ENCODE assay signal across 14 cellular contexts in the genomic region with DNA sequence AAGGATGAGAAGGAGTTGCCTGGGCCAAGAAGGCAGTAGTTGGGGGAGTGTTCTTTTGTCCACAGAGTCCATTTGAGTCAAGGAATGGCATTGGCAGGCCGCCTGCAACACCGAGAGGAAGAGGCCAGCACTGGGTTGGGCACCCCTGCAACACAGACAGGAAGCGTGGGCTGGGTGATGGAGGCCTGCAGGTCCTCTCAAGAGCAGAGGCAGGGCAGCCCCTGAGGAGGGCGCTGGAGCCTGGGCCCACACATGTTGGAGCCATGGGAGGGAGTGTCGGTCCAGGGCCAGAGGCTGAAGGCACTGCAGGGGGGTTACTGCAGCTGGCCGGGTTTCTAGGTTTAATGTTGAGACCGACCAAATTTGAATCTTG.
DNase-seq lines count a peak whose midpoint lies in the region; ATAC-seq, FAIRE-seq and TF ChIP-seq lines count a peak whose summit lies in the region.
"Had no signal": no experiment of that assay in that cellular context is flagged by ENCODE, and none has a peak within 500 bp of the region (broad histone marks: within the 10 kb centered on the region; RNA-seq: fewer than 3 reads in every experiment).

No MANE protein-coding gene starts in this region.

- H3K9me3 ChIP-seq in H9 (ENCODE audit: control insufficient read depth, low read depth, low read length) (no peaks in the 10 kb centered on the region), K562 (replicated peaks; ENCODE audit: control insufficient read depth, insufficient read depth, low read depth, low read length) (no peaks in the 10 kb centered on the region), neuronal stem cell (replicated peaks in 1 of 2; ENCODE audit: control insufficient read depth in 2 of 2, insufficient read depth in 1 of 2, low read depth in 1 of 2, low read length in 2 of 2) (no peaks in the 10 kb centered on the region)
- H3K9me3 ChIP-seq: transverse colon had no signal

- H3K9me1 ChIP-seq in K562 (ENCODE audit: control insufficient read depth, insufficient read depth, low read length): no peaks in the 10 kb centered on the region

- no peak for TF ChIP-seq EP300 in K562 (IDR thresholded peaks at IDR 0.05; ENCODE audit: low read length)

- no CpG with 5 or more reads among the region's 7 CpGs for WGBS in H9 (ENCODE audit: extremely low coverage, insufficient read length, low lambda C conversion rate)
- WGBS in K562 (ENCODE audit: insufficient coverage, low coverage, missing lambda C conversion rate): 7% methylated on average over 7 of the region's 7 CpGs
- no CpG with 5 or more reads among the region's 7 CpGs for WGBS in neuronal stem cell (ENCODE audit: extremely low coverage in 2 of 2, insufficient read length in 2 of 2, insufficient replicate concordance in 1 of 2), 2 donors

- no peak overlapping the region for H3K27ac Mint-ChIP-seq in activated CD4-positive, alpha-beta T cell treated with anti-CD3 and anti-CD28 coated beads for 36 hours
- no peak overlapping the region for H3K27ac Mint-ChIP-seq in H9

- H4K91ac ChIP-seq in H9 (ENCODE audit: insufficient read length, low read depth, low read length) (no peak overlapping the region), neuronal stem cell (ENCODE audit: low read depth, low read length, poor library complexity) (no peak overlapping the region)

- H3K4me3 ChIP-seq in K562: no peak overlapping the region
- no peak overlapping the region for H3K4me3 ChIP-seq in neuronal stem cell (ENCODE audit: low read length in 2 of 2)
- H3K4me3 ChIP-seq: SK-N-MC, transverse colon had no signal

- H2BK5ac ChIP-seq in H9 (ENCODE audit: insufficient read length, low read length) (no peak overlapping the region), neuronal stem cell (ENCODE audit: low read length) (no peak overlapping the region)

- CTCF ChIA-PET in activated CD4-positive, alpha-beta T cell treated with anti-CD3 and anti-CD28 coated beads for 36 hours (lab: Charles Lee): interaction anchor here (0.5 to 5.1 kb wide), 23 partner anchors 9 to 314 kb away, joined by 3 to 150 read pairs (median 5); no protein-coding TSS in a partner anchor
- CTCF ChIA-PET in K562 (lab: Yijun Ruan, JAX; ENCODE audit: low intra/inter-chr PET ratio): interaction anchor here (0.9 to 3.0 kb wide), 5 partner anchors 10 to 292 kb away, joined by 3 to 31 read pairs (median 5); no protein-coding TSS in a partner anchor

- H3K36me3 ChIP-seq in K562 (ENCODE audit: control insufficient read depth, insufficient read depth, low read length): no peaks in the 10 kb centered on the region
- no peaks in the 10 kb centered on the region for H3K36me3 ChIP-seq in neuronal stem cell (replicated peaks in 1 of 2; ENCODE audit: control insufficient read depth in 2 of 2, insufficient read depth in 2 of 2, low read length in 2 of 2)
- H3K36me3 ChIP-seq: transverse colon had no signal

- H3K4me1 ChIP-seq in H9 (ENCODE audit: insufficient read depth, low read length) (no peaks in the 10 kb centered on the region), K562 (replicated peaks in 1 of 2; ENCODE audit: control insufficient read depth in 2 of 2, insufficient read depth in 2 of 2, low read length in 2 of 2) (peaks cover 0 to 4% of the 10 kb centered on the region in 2 experiments; a peak in 1 of 5 replicates), neuronal stem cell (ENCODE audit: control insufficient read depth in 2 of 2, insufficient read depth in 1 of 2, low read depth in 1 of 2, low read length in 2 of 2) (peaks cover 1 to 11% of the 10 kb centered on the region in 2 donors)
- H3K4me1 ChIP-seq: transverse colon had no signal

- TF ChIP-seq CTCF in H9 (conservative IDR thresholded peaks at IDR 0.05) (peak; percentile 41; the same call in 2 of the 3 replicates), K562 (IDR thresholded peaks at IDR 0.05 in 2 of 3, conservative IDR thresholded peaks at IDR 0.05 in 1 of 3; ENCODE audit: insufficient read depth in 2 of 3, low read depth in 1 of 3, low read length in 3 of 3) (peak; percentile 12 to 27 (median 22); a peak in 3 of 6 replicates)

- H4K20me1 ChIP-seq in H9 (ENCODE audit: control insufficient read depth, insufficient read depth, insufficient read length): no peaks in the 10 kb centered on the region
- H4K20me1 ChIP-seq in K562 (replicated peaks; ENCODE audit: control insufficient read depth, insufficient read depth, low read length): peaks cover 14% of the 10 kb centered on the region

- DNase-seq in activated CD4-positive, alpha-beta T cell treated with anti-CD3 and anti-CD28 coated beads for 36 hours: peak; percentile 46
- no peak for DNase-seq in activated CD4-positive, alpha-beta T cell treated with anti-CD3 and anti-CD28 coated beads for 1 hour
- peak; percentile 62 for DNase-seq in H9
- peak in 1 of 4 experiments; percentile 10 for DNase-seq in K562 (ENCODE audit: extremely low read depth in 1 of 4, low spot score in 3 of 4)
- DNase-seq in neuronal stem cell (ENCODE audit: low spot score): no peak
- DNase-seq in MV-4-11 (lab: John Stamatoyannopoulos, UW): no peak
- DNase-seq in DMS114 treated with DMSO at 0.1 percent for 48 hours (lab: John Stamatoyannopoulos, UW; ENCODE audit: unreplicated experiment): no peak
- DNase-seq in NCI-H187 (lab: John Stamatoyannopoulos, UW): no peak
- DNase-seq: cerebellar nuclear complex, occipital lobe, transverse colon had no signal

- POLR2A ChIA-PET in activated CD4-positive, alpha-beta T cell treated with anti-CD3 and anti-CD28 coated beads for 36 hours (lab: Charles Lee): no interaction called here
- POLR2A ChIA-PET in K562 (lab: Yijun Ruan, JAX): interaction anchor here (1.4 kb wide), 1 partner anchor 9 kb away, joined by 3 read pairs; no protein-coding TSS in a partner anchor

- H3K23ac ChIP-seq in H9 (ENCODE audit: insufficient read length, low read depth, low read length) (no peak overlapping the region), neuronal stem cell (ENCODE audit: low read depth, low read length, poor library complexity) (no peak overlapping the region)

- in situ Hi-C loops in K562 (cut with MboI): no loop called here

- no peak overlapping the region for H3K9ac ChIP-seq in H9 (ENCODE audit: extremely low read depth, insufficient read length, low read length)
- H3K9ac ChIP-seq in K562 (ENCODE audit: insufficient read depth in 1 of 2, low read depth in 2 of 2, low read length in 2 of 2): no peak overlapping the region
- no peak overlapping the region for H3K9ac ChIP-seq in neuronal stem cell (ENCODE audit: low read depth, low read length, poor library complexity)

- intact Hi-C loops in activated CD4-positive, alpha-beta T cell treated with anti-CD3 and anti-CD28 coated beads for 36 hours (cut with DNase I, micrococcal nuclease): loop anchor here in 1 of 2 experiments (5.0 kb wide), 1 partner anchor 114 kb away; no protein-coding TSS in a partner anchor
- intact Hi-C loops in K562 (cut with micrococcal nuclease): no loop called here

- no peak for TF ChIP-seq POLR2A in K562 (conservative IDR thresholded peaks at IDR 0.05)

- peak in 1 of 2 experiments; percentile 12; a peak in 1 of 4 replicates for TF ChIP-seq RAD21 in K562 (CRISPR knock-in tag; conservative IDR thresholded peaks at IDR 0.05 in 1 of 2, IDR thresholded peaks at IDR 0.05 in 1 of 2)

- no peak overlapping the region for H3K4me3 Mint-ChIP-seq in activated CD4-positive, alpha-beta T cell treated with anti-CD3 and anti-CD28 coated beads for 36 hours
- no peak overlapping the region; a peak in 1 of 5 replicates for H3K4me3 Mint-ChIP-seq in H9
- H3K4me3 Mint-ChIP-seq: memory B cell had no signal

- H2BK20ac ChIP-seq in H9 (ENCODE audit: low read depth, low read length, poor library complexity, severe bottlenecking): no peak overlapping the region

- H3K9me3 Mint-ChIP-seq in activated CD4-positive, alpha-beta T cell treated with anti-CD3 and anti-CD28 coated beads for 36 hours (ENCODE audit: low read depth): no peaks in the 10 kb centered on the region
- H3K9me3 Mint-ChIP-seq in H9: no peaks in the 10 kb centered on the region
- H3K9me3 Mint-ChIP-seq: memory B cell had no signal

- H3K4me1 Mint-ChIP-seq in activated CD4-positive, alpha-beta T cell treated with anti-CD3 and anti-CD28 coated beads for 36 hours: peaks cover 14% of the 10 kb centered on the region
- H3K4me1 Mint-ChIP-seq in H9: peaks cover 0 to 2% of the 10 kb centered on the region in 2 experiments; a peak in 1 of 4 replicates
- H3K4me1 Mint-ChIP-seq: memory B cell had no signal

- H3K79me1 ChIP-seq in H9 (ENCODE audit: insufficient read depth, low read depth, low read length, poor library complexity, severe bottlenecking) (no peaks in the 10 kb centered on the region), neuronal stem cell (ENCODE audit: low read depth, low read length) (no peaks in the 10 kb centered on the region)

- BruUV-seq in K562 (replicated peaks; lab: Mats Ljungman, UMichigan): no TSS peak

- H3K14ac ChIP-seq in H9 (ENCODE audit: insufficient read depth, low read length) (no peak overlapping the region), neuronal stem cell (ENCODE audit: low read length) (no peak overlapping the region)

- H2BK12ac ChIP-seq in H9 (ENCODE audit: insufficient read length, low read depth, low read length) (no peak overlapping the region), neuronal stem cell (ENCODE audit: low read length) (no peak overlapping the region)

- H3T11ph ChIP-seq in H9 (ENCODE audit: low read length): no peak overlapping the region

- H3K79me2 ChIP-seq in H9 (ENCODE audit: insufficient read depth, low read length): no peaks in the 10 kb centered on the region
- no peaks in the 10 kb centered on the region for H3K79me2 ChIP-seq in K562 (ENCODE audit: control insufficient read depth, insufficient read depth, low read length)

- H2BK15ac ChIP-seq in H9 (ENCODE audit: low read depth, low read length) (no peak overlapping the region), neuronal stem cell (ENCODE audit: low read length) (peak overlapping the region; percentile 56)

- peak; percentile 62 for ATAC-seq in activated CD4-positive, alpha-beta T cell treated with anti-CD3 and anti-CD28 coated beads for 36 hours
- ATAC-seq in K562: peak; percentile 59
- ATAC-seq: esophagus mucosa had no signal

- no peak overlapping the region for H2BK120ac ChIP-seq in H9 (ENCODE audit: low read depth, low read length, poor library complexity, severe bottlenecking)
- peak overlapping the region; percentile 24 for H2BK120ac ChIP-seq in neuronal stem cell (ENCODE audit: low read depth, low read length)

- no peaks in the 10 kb centered on the region for H3K27me3 Mint-ChIP-seq in activated CD4-positive, alpha-beta T cell treated with anti-CD3 and anti-CD28 coated beads for 36 hours
- no peaks in the 10 kb centered on the region; the same call in 1 of the 2 replicates for H3K27me3 Mint-ChIP-seq in H9 (ENCODE audit: low read depth)

- H3K23me2 ChIP-seq in H9 (ENCODE audit: insufficient read length, low read depth, low read length, poor library complexity, severe bottlenecking): no peaks in the 10 kb centered on the region

- H3K18ac ChIP-seq in H9 (ENCODE audit: insufficient read length, low read depth, low read length): no peak overlapping the region
- H3K18ac ChIP-seq in neuronal stem cell (ENCODE audit: low read length): peak overlapping the region; percentile 82

- H3K56ac ChIP-seq in H9 (ENCODE audit: insufficient read length, low read depth, low read length): no peak overlapping the region

- no peak for FAIRE-seq in K562 (lab: Jason Lieb, UNC)

- H3K36me3 Mint-ChIP-seq in activated CD4-positive, alpha-beta T cell treated with anti-CD3 and anti-CD28 coated beads for 36 hours (ENCODE audit: low read depth): no peaks in the 10 kb centered on the region
- H3K36me3 Mint-ChIP-seq in H9 (ENCODE audit: insufficient read depth in 1 of 3, low read depth in 3 of 3): no peaks in the 10 kb centered on the region
- H3K36me3 Mint-ChIP-seq: memory B cell had no signal

- H3K4ac ChIP-seq in H9 (ENCODE audit: low read depth, low read length) (no peak overlapping the region), neuronal stem cell (ENCODE audit: low read length) (no peak overlapping the region)

- H4K5ac ChIP-seq in H9 (ENCODE audit: insufficient read length, low read depth, low read length): no peak overlapping the region

- no peaks in the 10 kb centered on the region for H3K27me3 ChIP-seq in H9 (ENCODE audit: insufficient read depth, low read length)
- peaks cover 6 to 34% of the 10 kb centered on the region in 2 experiments; a peak in 3 of 5 replicates for H3K27me3 ChIP-seq in K562 (ENCODE audit: control insufficient read depth in 2 of 2, insufficient read depth in 2 of 2, low read length in 2 of 2)
- no peaks in the 10 kb centered on the region for H3K27me3 ChIP-seq in neuronal stem cell (ENCODE audit: control insufficient read depth in 3 of 3, insufficient read depth in 3 of 3, low read depth in 1 of 3, low read length in 3 of 3)
- H3K27me3 ChIP-seq: transverse colon had no signal

- H3K27ac ChIP-seq in H9 (ENCODE audit: insufficient read length, low read depth, low read length) (no peak overlapping the region), K562 (ENCODE audit: extremely low read depth, low read depth, low read length) (no peak overlapping the region), neuronal stem cell (replicated peaks; ENCODE audit: low read length) (no peak overlapping the region)
- H3K27ac ChIP-seq: SK-N-MC, transverse colon had no signal

- H2AFZ ChIP-seq in H9 (ENCODE audit: low read length): no peak overlapping the region
- no peak overlapping the region for H2AFZ ChIP-seq in K562 (ENCODE audit: low read depth, low read length)
- peak overlapping the region; percentile 42 for H2AFZ ChIP-seq in neuronal stem cell (ENCODE audit: low read length)

- H2AK5ac ChIP-seq in H9 (ENCODE audit: insufficient read length, low read length) (no peak overlapping the region), neuronal stem cell (ENCODE audit: low read depth, low read length) (peak overlapping the region; percentile 28)

- H3K4me2 ChIP-seq in H9 (ENCODE audit: insufficient read depth, insufficient read length, low read length) (no peak overlapping the region), K562 (ENCODE audit: insufficient read depth, low read length) (no peak overlapping the region), neuronal stem cell (ENCODE audit: insufficient read depth, low read length, poor library complexity, severe bottlenecking) (no peak overlapping the region)

- H4K8ac ChIP-seq in H9 (replicated peaks; ENCODE audit: insufficient read length, low read depth, low read length) (no peak overlapping the region), neuronal stem cell (ENCODE audit: low read depth, low read length) (no peak overlapping the region)

Comparison
In these comparisons a context has a peak if more than half of its experiments do, and no peak if none do; other contexts are left out.
1. DNase-seq: peak in activated CD4-positive, alpha-beta T cell treated with anti-CD3 and anti-CD28 coated beads for 36 hours (single experiment) and H9 (single experiment); none in activated CD4-positive, alpha-beta T cell treated with anti-CD3 and anti-CD28 coated beads for 1 hour (single experiment), neuronal stem cell (single experiment), MV-4-11 (single experiment), DMS114 treated with DMSO at 0.1 percent for 48 hours (single experiment) and NCI-H187 (0 of 2).